Comparison of ENCODE assay signal across 13 cellular contexts in the genomic region with DNA sequence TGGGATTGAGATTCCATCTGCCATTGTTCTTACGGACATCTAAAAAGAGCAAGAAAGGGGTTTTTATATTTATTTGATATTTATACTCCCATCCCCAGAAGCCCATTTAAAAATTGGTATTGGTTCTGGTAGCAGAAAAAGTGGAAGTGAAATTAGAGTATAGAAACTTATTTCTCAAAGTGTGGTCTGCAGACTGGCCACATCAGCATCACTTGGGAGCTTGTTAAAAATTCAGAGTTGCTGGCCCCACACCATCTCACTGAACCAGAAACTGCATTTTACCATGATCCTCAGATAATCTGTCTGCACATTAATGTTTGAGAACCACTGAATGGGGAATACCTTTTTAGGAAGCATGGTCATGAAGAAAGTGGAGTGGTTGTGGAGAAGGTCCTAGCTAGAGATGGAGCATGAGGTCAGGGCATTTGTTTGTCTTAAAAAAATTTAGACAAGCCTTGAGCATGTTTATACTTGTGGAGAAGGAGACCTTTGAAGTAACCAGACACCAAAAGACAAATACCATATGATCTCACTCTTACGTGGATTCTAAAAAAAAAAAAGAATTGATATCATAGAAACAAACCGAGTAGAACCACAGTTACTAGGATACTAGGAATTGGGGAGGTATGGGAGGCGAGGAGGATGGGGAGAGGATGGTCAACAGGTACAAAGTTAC.
A peak's percentile ranks its signal among the peaks of the same experiment; 100 is the strongest.
DNase-seq lines count a peak whose midpoint lies in the region; ATAC-seq, FAIRE-seq and TF ChIP-seq lines count a peak whose summit lies in the region.
"Had no signal": no experiment of that assay in that cellular context is flagged by ENCODE, and none has a peak within 500 bp of the region (broad histone marks: within the 10 kb centered on the region; RNA-seq: fewer than 3 reads in every experiment).

No MANE protein-coding gene starts in this region.

- intact Hi-C loops in activated CD4-positive, alpha-beta memory T cell treated with anti-CD3 and anti-CD28 coated beads for 36 hours (cut with micrococcal nuclease) = no loop called here

- H3K4me1 Mint-ChIP-seq in activated CD8-positive, alpha-beta T cell treated with anti-CD3 and anti-CD28 coated beads, Interleukin-2, amount 10 ng/mL, durations not matched to agents 7 days and 5 days (ENCODE audit: low read depth) = no peaks in the 10 kb centered on the region
- H3K4me1 Mint-ChIP-seq in activated CD4-positive, alpha-beta memory T cell treated with anti-CD3 and anti-CD28 coated beads for 36 hours (ENCODE audit: low read depth) = no peaks in the 10 kb centered on the region
- H3K4me1 Mint-ChIP-seq: activated CD4-positive, alpha-beta T cell treated with anti-CD3 and anti-CD28 coated beads for 36 hours; CD4-positive, alpha-beta memory T cell had no signal

- no peak for FAIRE-seq in bronchial epithelial cell (lab: Jason Lieb, UNC)
- FAIRE-seq: astrocyte had no signal

- H3K4me3 ChIP-seq in bronchial epithelial cell (ENCODE audit: low read depth, low read length) = no peak overlapping the region
- H3K4me3 ChIP-seq: dorsolateral prefrontal cortex, spleen had no signal

- H3K36me3 ChIP-seq in bronchial epithelial cell (ENCODE audit: control insufficient read depth, insufficient read depth, low read length) = no peaks in the 10 kb centered on the region
- H3K36me3 ChIP-seq: spleen had no signal

- no peak overlapping the region for H3K4me3 Mint-ChIP-seq in activated CD8-positive, alpha-beta T cell treated with anti-CD3 and anti-CD28 coated beads, Interleukin-2, amount 10 ng/mL, durations not matched to agents 7 days and 5 days
- no peak overlapping the region for H3K4me3 Mint-ChIP-seq in activated CD4-positive, alpha-beta memory T cell treated with anti-CD3 and anti-CD28 coated beads for 36 hours
- H3K4me3 Mint-ChIP-seq: activated CD4-positive, alpha-beta T cell treated with anti-CD3 and anti-CD28 coated beads for 36 hours; activated T-helper 1 cell treated with anti-CD3 and anti-CD28 coated beads, Interleukin-12 subunit alpha, Interleukin-12 subunit beta, Interleukin-2, Interleukin-4 antibody, amounts not matched to agents 30 ng/mL and 10 ng/mL and 1 ng/mL, durations not matched to agents 14 hours and 24 hours and 36 hours; CD4-positive, alpha-beta memory T cell had no signal

- H3K27me3 ChIP-seq in bronchial epithelial cell (ENCODE audit: control insufficient read depth, insufficient read depth, low read length) = no peaks in the 10 kb centered on the region
- H3K27me3 ChIP-seq: dorsolateral prefrontal cortex, spleen had no signal

- CTCF ChIA-PET in activated CD8-positive, alpha-beta T cell treated with anti-CD3 and anti-CD28 coated beads, Interleukin-2, amount 10 ng/mL, durations not matched to agents 7 days and 5 days (lab: Charles Lee) = no interaction called here
- CTCF ChIA-PET in activated CD4-positive, alpha-beta memory T cell treated with anti-CD3 and anti-CD28 coated beads for 36 hours (lab: Charles Lee) = no interaction called here

- TF ChIP-seq CTCF in bronchial epithelial cell (IDR thresholded peaks at IDR 0.05; ENCODE audit: insufficient read depth, low read length, severe bottlenecking) = no peak

- POLR2A ChIA-PET in activated CD8-positive, alpha-beta T cell treated with anti-CD3 and anti-CD28 coated beads, Interleukin-2, amount 10 ng/mL, durations not matched to agents 7 days and 5 days (lab: Charles Lee) = no interaction called here
- POLR2A ChIA-PET in activated CD4-positive, alpha-beta memory T cell treated with anti-CD3 and anti-CD28 coated beads for 36 hours (lab: Charles Lee) = no interaction called here

- H3K27me3 Mint-ChIP-seq in activated CD8-positive, alpha-beta T cell treated with anti-CD3 and anti-CD28 coated beads, Interleukin-2, amount 10 ng/mL, durations not matched to agents 7 days and 5 days (ENCODE audit: low read depth) = no peaks in the 10 kb centered on the region
- no peaks in the 10 kb centered on the region for H3K27me3 Mint-ChIP-seq in activated CD4-positive, alpha-beta memory T cell treated with anti-CD3 and anti-CD28 coated beads for 36 hours
- H3K27me3 Mint-ChIP-seq: activated CD4-positive, alpha-beta T cell treated with anti-CD3 and anti-CD28 coated beads for 36 hours had no signal

- no peaks in the 10 kb centered on the region for H3K36me3 Mint-ChIP-seq in activated CD8-positive, alpha-beta T cell treated with anti-CD3 and anti-CD28 coated beads, Interleukin-2, amount 10 ng/mL, durations not matched to agents 7 days and 5 days (ENCODE audit: low read depth)
- no peaks in the 10 kb centered on the region for H3K36me3 Mint-ChIP-seq in activated CD4-positive, alpha-beta memory T cell treated with anti-CD3 and anti-CD28 coated beads for 36 hours
- H3K36me3 Mint-ChIP-seq: CD4-positive, alpha-beta memory T cell had no signal

- no peaks in the 10 kb centered on the region for H3K9me3 Mint-ChIP-seq in activated CD8-positive, alpha-beta T cell treated with anti-CD3 and anti-CD28 coated beads, Interleukin-2, amount 10 ng/mL, durations not matched to agents 7 days and 5 days (ENCODE audit: insufficient read depth)
- H3K9me3 Mint-ChIP-seq in activated CD4-positive, alpha-beta memory T cell treated with anti-CD3 and anti-CD28 coated beads for 36 hours = no peaks in the 10 kb centered on the region
- H3K9me3 Mint-ChIP-seq: activated T-helper 1 cell treated with anti-CD3 and anti-CD28 coated beads, Interleukin-12 subunit alpha, Interleukin-12 subunit beta, Interleukin-2, Interleukin-4 antibody, amounts not matched to agents 30 ng/mL and 10 ng/mL and 1 ng/mL, durations not matched to agents 14 hours and 24 hours and 36 hours; CD4-positive, alpha-beta memory T cell had no signal

- ATAC-seq in GM18907 (IDR thresholded peaks at IDR 0.05; ENCODE audit: unreplicated experiment) = peak; percentile 88
- ATAC-seq in GM21526 (IDR thresholded peaks at IDR 0.05; ENCODE audit: low FRiP score, unreplicated experiment) = peak; percentile 79
- ATAC-seq in HG03097 (IDR thresholded peaks at IDR 0.05; ENCODE audit: low FRiP score, unreplicated experiment) = peak; percentile 61
- no peak for ATAC-seq in activated CD8-positive, alpha-beta T cell treated with anti-CD3 and anti-CD28 coated beads, Interleukin-2, amount 10 ng/mL, durations not matched to agents 7 days and 5 days
- ATAC-seq: activated CD4-positive, alpha-beta T cell treated with anti-CD3 and anti-CD28 coated beads for 36 hours had no signal

- no peak overlapping the region for H3K27ac Mint-ChIP-seq in activated CD8-positive, alpha-beta T cell treated with anti-CD3 and anti-CD28 coated beads, Interleukin-2, amount 10 ng/mL, durations not matched to agents 7 days and 5 days
- no peak overlapping the region for H3K27ac Mint-ChIP-seq in activated CD4-positive, alpha-beta memory T cell treated with anti-CD3 and anti-CD28 coated beads for 36 hours
- H3K27ac Mint-ChIP-seq: activated CD4-positive, alpha-beta T cell treated with anti-CD3 and anti-CD28 coated beads for 36 hours; activated T-helper 1 cell treated with anti-CD3 and anti-CD28 coated beads, Interleukin-12 subunit alpha, Interleukin-12 subunit beta, Interleukin-2, Interleukin-4 antibody, amounts not matched to agents 30 ng/mL and 10 ng/mL and 1 ng/mL, durations not matched to agents 14 hours and 24 hours and 36 hours had no signal

- DNase-seq in bronchial epithelial cell (ENCODE audit: low read depth) (peak; percentile 44), Ammon's horn (ENCODE audit: low spot score) (no peak)
- no peak for DNase-seq in activated CD8-positive, alpha-beta T cell treated with anti-CD3 and anti-CD28 coated beads, Interleukin-2, amount 10 ng/mL, durations not matched to agents 7 days and 5 days
- no peak for DNase-seq in activated CD4-positive, alpha-beta memory T cell treated with anti-CD3 and anti-CD28 coated beads for 36 hours
- DNase-seq: activated CD4-positive, alpha-beta T cell treated with anti-CD3 and anti-CD28 coated beads for 36 hours; CD4-positive, alpha-beta memory T cell; dorsolateral prefrontal cortex; spleen had no signal
